20 cellular contexts compared by ENCODE assay signal in the genomic region with DNA sequence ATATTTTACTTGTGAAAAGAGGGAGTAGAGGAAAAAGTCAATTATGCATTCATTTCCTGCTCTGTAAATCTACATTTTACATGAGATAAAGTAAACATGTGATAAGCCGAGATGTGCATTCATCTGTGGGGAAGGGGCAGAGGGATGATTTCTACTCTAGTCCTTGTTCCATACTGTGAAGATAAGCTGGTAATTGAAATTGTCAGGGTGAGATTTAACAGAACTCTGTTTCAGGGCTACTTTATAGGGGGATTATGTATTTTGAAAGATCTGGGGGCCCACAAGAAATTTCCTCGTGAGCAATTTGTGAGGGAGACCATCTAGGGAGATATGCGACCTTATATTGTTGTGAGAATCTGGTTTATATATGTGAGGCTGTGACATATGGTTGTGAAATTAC.
DNase-seq lines count a peak whose midpoint lies in the region; ATAC-seq and TF ChIP-seq lines count a peak whose summit lies in the region.
"Had no signal": no experiment of that assay in that cellular context is flagged by ENCODE, and none has a peak within 500 bp of the region (broad histone marks: within the 10 kb centered on the region; RNA-seq: fewer than 3 reads in every experiment).

No MANE protein-coding gene starts in this region.

- peak; percentile 44 for DNase-seq in SK-N-SH
- peak; percentile 11 for DNase-seq in A673 (ENCODE audit: low spot score)
- peak; percentile 25 for DNase-seq in mesenchymal stem cell
- DNase-seq in mesothelial cell of epicardium (ENCODE audit: low spot score in 2 of 2, unreplicated experiment in 2 of 2): no peak
- DNase-seq in NCI-H1417 (lab: John Stamatoyannopoulos, UW): no peak
- DNase-seq in G401 (ENCODE audit: low spot score): no peak
- DNase-seq: ACHN; AML-193; BE2C; CD4-positive, alpha-beta T cell; CD8-positive, alpha-beta memory T cell; DMS53; DMS79 treated with DMSO at 0.1 percent for 48 hours; H7; HCEC 1CT had no signal

- H3K27me3 Mint-ChIP-seq in mesothelial cell of epicardium (ENCODE audit: low read depth): peaks cover 6% of the 10 kb centered on the region

- H2AK5ac ChIP-seq in mesenchymal stem cell (ENCODE audit: low read length, severe bottlenecking): no peak overlapping the region

- no peaks in the 10 kb centered on the region for H3K79me1 ChIP-seq in mesenchymal stem cell (replicated peaks; ENCODE audit: low read length, poor library complexity, severe bottlenecking)

- no peaks in the 10 kb centered on the region for H3K36me3 Mint-ChIP-seq in mesothelial cell of epicardium
- H3K36me3 Mint-ChIP-seq: CD14-positive monocyte; CD8-positive, alpha-beta memory T cell had no signal

- POLR2A ChIA-PET in SK-N-SH (lab: Yijun Ruan, JAX) (no interaction called here), A673 (lab: Charles Lee; ENCODE audit: low non-redundant PET) (no interaction called here)

- H3K9me3 ChIP-seq in SK-N-SH: no peaks in the 10 kb centered on the region
- no peaks in the 10 kb centered on the region for H3K9me3 ChIP-seq in A673 (ENCODE audit: low read depth, low read length, poor library complexity, severe bottlenecking)
- H3K9me3 ChIP-seq in mesenchymal stem cell (ENCODE audit: control insufficient read depth, low read length): no peaks in the 10 kb centered on the region
- H3K9me3 ChIP-seq: BE2C; BLaER1 treated with 17β-estradiol and CSF1 and Interleukin-3, amounts not matched to agents 10 nM and 100 nM had no signal

- peak in 1 of 2 experiments; percentile 27; a peak in 1 of 4 replicates for TF ChIP-seq EP300 in SK-N-SH (IDR thresholded peaks at IDR 0.05; ENCODE audit: borderline replicate concordance in 1 of 2, low read depth in 1 of 2, low read length in 1 of 2)

- no peak overlapping the region for H3K18ac ChIP-seq in mesenchymal stem cell (ENCODE audit: low read depth in 1 of 2, low read length in 2 of 2)

- no peak for TF ChIP-seq CTCF in SK-N-SH (IDR thresholded peaks at IDR 0.05)
- TF ChIP-seq CTCF in A673 (conservative IDR thresholded peaks at IDR 0.05; ENCODE audit: low read depth, low read length): no peak
- TF ChIP-seq CTCF in mesothelial cell of epicardium (IDR thresholded peaks at IDR 0.05; ENCODE audit: unreplicated experiment): no peak

- H3F3A ChIP-seq in SK-N-SH (replicated peaks; ENCODE audit: insufficient read depth): peaks cover 4% of the 10 kb centered on the region

- BruUV-seq in A673 (replicated peaks; lab: Mats Ljungman, UMichigan): no TSS peak

- in situ Hi-C loops in G401 (cut with HindIII; ENCODE audit: low sequenced_read_pairs): no loop called here

- peaks cover 0 to 10% of the 10 kb centered on the region in 2 experiments; a peak in 2 of 4 replicates for H3K4me1 ChIP-seq in SK-N-SH (ENCODE audit: control insufficient read depth in 1 of 2, insufficient read depth in 2 of 2, low read depth in 1 of 2, low read length in 1 of 2)
- no peaks in the 10 kb centered on the region for H3K4me1 ChIP-seq in A673 (ENCODE audit: insufficient read depth, low read length, poor library complexity, severe bottlenecking)
- H3K4me1 ChIP-seq in mesenchymal stem cell (ENCODE audit: control insufficient read depth, insufficient read depth, low read depth, low read length): no peaks in the 10 kb centered on the region
- H3K4me1 ChIP-seq: BE2C had no signal

- no peak overlapping the region for H2BK120ac ChIP-seq in mesenchymal stem cell (ENCODE audit: low read depth, low read length)

- H4K91ac ChIP-seq in mesenchymal stem cell (ENCODE audit: low read length): no peak overlapping the region

- H3K27ac ChIP-seq in SK-N-SH (ENCODE audit: low read depth in 2 of 2, low read length in 1 of 2) (peak overlapping the region in 1 of 2 experiments; percentile 64; a peak in 1 of 4 replicates), A673 (ENCODE audit: low read depth, low read length, poor library complexity, severe bottlenecking) (no peak overlapping the region), mesenchymal stem cell (ENCODE audit: low read length, poor library complexity, severe bottlenecking) (no peak overlapping the region)
- H3K27ac ChIP-seq: 22Rv1; BLaER1 treated with 17β-estradiol and CSF1 and Interleukin-3, amounts not matched to agents 10 nM and 100 nM had no signal

- H3K9ac ChIP-seq in SK-N-SH (no peak overlapping the region), mesenchymal stem cell (ENCODE audit: low read length) (no peak overlapping the region)
- H3K9ac ChIP-seq: BLaER1 treated with 17β-estradiol and CSF1 and Interleukin-3, amounts not matched to agents 10 nM and 100 nM had no signal

- H3K4me1 Mint-ChIP-seq in mesothelial cell of epicardium: peaks cover 17% of the 10 kb centered on the region
- H3K4me1 Mint-ChIP-seq: CD14-positive monocyte; CD8-positive, alpha-beta memory T cell had no signal

- 64% methylated on average over 3 of the region's 3 CpGs for WGBS in SK-N-SH (ENCODE audit: low lambda C conversion rate)
- 17% methylated on average over 3 of the region's 3 CpGs for WGBS in mesenchymal stem cell

- H4K20me1 ChIP-seq in SK-N-SH (ENCODE audit: insufficient read depth): no peaks in the 10 kb centered on the region
- H4K20me1 ChIP-seq: BLaER1 treated with 17β-estradiol and CSF1 and Interleukin-3, amounts not matched to agents 10 nM and 100 nM had no signal

- H3K36me3 ChIP-seq in SK-N-SH (replicated peaks in 1 of 2; ENCODE audit: control insufficient read depth in 1 of 2, insufficient read depth in 2 of 2, low read length in 1 of 2): no peaks in the 10 kb centered on the region
- H3K36me3 ChIP-seq in A673 (ENCODE audit: insufficient read depth, low read length, poor library complexity, severe bottlenecking): no peaks in the 10 kb centered on the region
- no peaks in the 10 kb centered on the region for H3K36me3 ChIP-seq in mesenchymal stem cell (ENCODE audit: control insufficient read depth in 1 of 2, insufficient read depth in 2 of 2, low read depth in 1 of 2, low read length in 2 of 2)
- H3K36me3 ChIP-seq: BE2C; BLaER1 treated with 17β-estradiol and CSF1 and Interleukin-3, amounts not matched to agents 10 nM and 100 nM had no signal

- H3K27ac Mint-ChIP-seq in mesothelial cell of epicardium: peak overlapping the region; percentile 11
- H3K27ac Mint-ChIP-seq: CD14-positive monocyte; CD4-positive, alpha-beta T cell; CD8-positive, alpha-beta memory T cell had no signal

- H2BK5ac ChIP-seq in mesenchymal stem cell (ENCODE audit: low read depth, low read length, poor library complexity, severe bottlenecking): no peak overlapping the region

- H3K9me2 ChIP-seq in SK-N-SH: no peaks in the 10 kb centered on the region

- H3K9me3 Mint-ChIP-seq in mesothelial cell of epicardium: peaks cover 14% of the 10 kb centered on the region
- H3K9me3 Mint-ChIP-seq: CD4-positive, alpha-beta T cell had no signal

- no peaks in the 10 kb centered on the region for H3K79me2 ChIP-seq in SK-N-SH (ENCODE audit: insufficient read depth)

- H3K27me3 ChIP-seq in SK-N-SH (ENCODE audit: insufficient read depth): no peaks in the 10 kb centered on the region
- H3K27me3 ChIP-seq in A673 (replicated peaks; ENCODE audit: insufficient read depth, low read depth, low read length, poor library complexity): peaks cover 36% of the 10 kb centered on the region
- no peaks in the 10 kb centered on the region for H3K27me3 ChIP-seq in mesenchymal stem cell (ENCODE audit: control insufficient read depth in 1 of 2, insufficient read depth in 1 of 2, low read length in 2 of 2)
- H3K27me3 ChIP-seq: BE2C; BLaER1 treated with 17β-estradiol and CSF1 and Interleukin-3, amounts not matched to agents 10 nM and 100 nM had no signal

- CTCF ChIA-PET in SK-N-SH (lab: Yijun Ruan, JAX) (no interaction called here), A673 (lab: Charles Lee) (no interaction called here)

- intact Hi-C loops in A673 (cut with micrococcal nuclease; ENCODE audit: unreplicated experiment): no loop called here

- H3K4me3 Mint-ChIP-seq in mesothelial cell of epicardium: no peak overlapping the region
- H3K4me3 Mint-ChIP-seq: CD14-positive monocyte; CD4-positive, alpha-beta T cell; CD8-positive, alpha-beta memory T cell had no signal

- no peak for TF ChIP-seq RAD21 in SK-N-SH (IDR thresholded peaks at IDR 0.05; ENCODE audit: low read length)

- no peak overlapping the region for H3K4ac ChIP-seq in mesenchymal stem cell (ENCODE audit: low read depth in 1 of 2, low read length in 2 of 2)

- no peak overlapping the region for H3K23ac ChIP-seq in mesenchymal stem cell (ENCODE audit: low read length in 2 of 2)

- ATAC-seq in SK-N-SH treated with all-trans-retinoic acid at 6 μM for 48 hours (no peak), HG02981 (IDR thresholded peaks at IDR 0.05; ENCODE audit: unreplicated experiment) (no peak)

- H3K4me2 ChIP-seq in SK-N-SH: no peak overlapping the region
- H3K4me2 ChIP-seq in mesenchymal stem cell (ENCODE audit: low read length, poor library complexity, severe bottlenecking): no peak overlapping the region
- H3K4me2 ChIP-seq: BLaER1 treated with 17β-estradiol and CSF1 and Interleukin-3, amounts not matched to agents 10 nM and 100 nM had no signal

- H3K4me3 ChIP-seq in SK-N-SH (ENCODE audit: low read depth in 2 of 2, low read length in 1 of 2) (no peak overlapping the region), A673 (ENCODE audit: low read depth, low read length, poor library complexity, severe bottlenecking) (no peak overlapping the region), mesenchymal stem cell (ENCODE audit: insufficient read depth in 1 of 2, low read depth in 1 of 2, low read length in 2 of 2) (no peak overlapping the region)
- H3K4me3 ChIP-seq: BLaER1 treated with 17β-estradiol and CSF1 and Interleukin-3, amounts not matched to agents 10 nM and 100 nM had no signal

- no peak overlapping the region for H2BK12ac ChIP-seq in mesenchymal stem cell (ENCODE audit: low read length in 2 of 2)

- H3K14ac ChIP-seq in mesenchymal stem cell (ENCODE audit: low read length in 2 of 2): no peak overlapping the region

- H2AFZ ChIP-seq in SK-N-SH (ENCODE audit: low read depth): no peak overlapping the region
- no peak overlapping the region for H2AFZ ChIP-seq in mesenchymal stem cell (ENCODE audit: low read depth, low read length)

- H4K8ac ChIP-seq in mesenchymal stem cell (ENCODE audit: low read length): no peak overlapping the region

- H2BK15ac ChIP-seq in mesenchymal stem cell (ENCODE audit: low read depth, poor library complexity, severe bottlenecking): no peak overlapping the region

TF ChIP-seq in SK-N-SH, 30 proteins besides CTCF, POLR2A, EP300 and RAD21 (continues in another document):
- TF ChIP-seq MEF2A (IDR thresholded peaks at IDR 0.05; ENCODE audit: borderline replicate concordance, low read depth): no peak
- no peak for TF ChIP-seq NRF1 (IDR thresholded peaks at IDR 0.05; ENCODE audit: low read depth, low read length)

Comparison
In these comparisons a context has a peak if more than half of its experiments do, and no peak if none do; other contexts are left out.
1. DNase-seq: peak in SK-N-SH (single experiment), A673 (single experiment) and mesenchymal stem cell (single experiment); none in mesothelial cell of epicardium (0 of 2), NCI-H1417 (0 of 3) and G401 (single experiment).